In the genomic region with DNA sequence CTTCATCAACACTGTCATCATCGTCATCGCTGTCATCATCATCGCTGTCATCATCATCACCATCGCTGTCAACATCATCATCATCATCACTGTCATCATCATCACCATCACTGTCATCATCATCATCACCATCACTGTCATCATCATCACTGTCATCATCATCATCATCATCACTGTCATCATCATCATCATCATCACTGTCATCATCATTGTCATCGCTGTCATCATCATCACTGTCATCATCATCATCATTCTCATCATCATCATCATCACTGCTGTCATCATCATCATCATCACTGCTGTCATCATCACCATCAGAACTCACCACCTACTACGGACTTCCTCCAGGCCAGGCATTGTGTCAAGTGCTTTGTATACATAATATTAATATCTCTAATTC, we compare ENCODE assay signal across 29 cellular contexts.
"Had no signal": no experiment of that assay in that cellular context is flagged by ENCODE, and none has a peak within 500 bp of the region (broad histone marks: within the 10 kb centered on the region; RNA-seq: fewer than 3 reads in every experiment).

No MANE protein-coding gene starts in this region.

- H3K27me3 ChIP-seq: brain microvascular endothelial cell had no signal

- H3K36me3 ChIP-seq: brain microvascular endothelial cell had no signal

- H3K27me3 Mint-ChIP-seq: activated CD4-positive, alpha-beta T cell treated with anti-CD3 and anti-CD28 coated beads, Interleukin-2, amount 10 ng/mL, durations not matched to agents 24 days and 14 days; dendritic cell treated with granulocyte-macrophage colony-stimulating factor and Interleukin-4, amounts not matched to agents 40 ng/mL and 50 ng/mL, for 4 days had no signal

- FAIRE-seq: astrocyte, frontal cortex had no signal

- H3K4me1 Mint-ChIP-seq: activated CD4-positive, alpha-beta T cell treated with anti-CD3 and anti-CD28 coated beads for 36 hours; activated CD4-positive, alpha-beta T cell treated with anti-CD3 and anti-CD28 coated beads, Interleukin-2, amount 10 ng/mL, durations not matched to agents 24 days and 14 days; activated T-helper 17 cell treated with anti-CD3 and anti-CD28 coated beads, Interleukin-2, amount 50 U/mL, for 72 hours; central memory CD8-positive, alpha-beta T cell; endodermal cell had no signal

- H3K36me3 Mint-ChIP-seq: activated naive CD8-positive, alpha-beta T cell had no signal

- H3K4me3 ChIP-seq: coronary artery, dorsolateral prefrontal cortex had no signal

- DNase-seq: activated CD4-positive, alpha-beta T cell treated with anti-CD3 and anti-CD28 coated beads for 36 hours; activated CD4-positive, alpha-beta T cell treated with anti-CD3 and anti-CD28 coated beads, Interleukin-2, amount 10 ng/mL, durations not matched to agents 24 days and 14 days; activated CD4-positive, alpha-beta T cell treated with anti-CD3 and anti-CD28 coated beads, Interleukin-2, amount 50 U/mL, for 4 hours; activated CD4-positive, CD25-positive, alpha-beta regulatory T cell; activated CD4-positive, CD25-positive, alpha-beta regulatory T cell treated with anti-CD3 and anti-CD28 coated beads, Interleukin-2, amount 50 U/mL, for 72 hours; activated CD8-positive, alpha-beta memory T cell treated with anti-CD3 and anti-CD28 coated beads for 24 hours; activated CD8-positive, alpha-beta T cell treated with anti-CD3 and anti-CD28 coated beads for 36 hours; activated effector memory CD4-positive, alpha-beta T cell treated with Interleukin-2 at 50 U/mL for 16 hours; activated gamma-delta T cell treated with Interleukin-2 at 50 U/mL for 16 hours; activated naive CD4-positive, alpha-beta T cell treated with anti-CD3 and anti-CD28 coated beads, Interleukin-2, amount 50 U/mL, for 16 hours; activated naive CD4-positive, alpha-beta T cell treated with Interleukin-2 at 50 U/mL for 16 hours; activated T-cell treated with anti-CD3 and anti-CD28 coated beads, Interleukin-2, amount 50 U/mL, for 4 hours; amniotic stem cell; anterior cingulate cortex; brain microvascular endothelial cell; dorsolateral prefrontal cortex; effector memory CD4-positive, alpha-beta T cell; endodermal cell; foreskin fibroblast; head of caudate nucleus; T-helper 2 cell had no signal

- H3K27ac Mint-ChIP-seq: activated CD4-positive, alpha-beta T cell treated with anti-CD3 and anti-CD28 coated beads for 36 hours; activated CD4-positive, alpha-beta T cell treated with anti-CD3 and anti-CD28 coated beads, Interleukin-2, amount 10 ng/mL, durations not matched to agents 24 days and 14 days; activated CD8-positive, alpha-beta T cell treated with anti-CD3 and anti-CD28 coated beads for 36 hours; activated naive CD8-positive, alpha-beta T cell; activated T-helper 17 cell treated with anti-CD3 and anti-CD28 coated beads, Interleukin-2, amount 50 U/mL, for 72 hours; dendritic cell treated with granulocyte-macrophage colony-stimulating factor and Interleukin-4, amounts not matched to agents 40 ng/mL and 50 ng/mL, for 4 days; endodermal cell had no signal

- H3K27ac ChIP-seq: brain microvascular endothelial cell, coronary artery, dorsolateral prefrontal cortex had no signal

- ATAC-seq: activated CD4-positive, alpha-beta T cell treated with anti-CD3 and anti-CD28 coated beads for 36 hours; activated CD8-positive, alpha-beta T cell treated with anti-CD3 and anti-CD28 coated beads for 36 hours; activated T-cell treated with anti-CD3 and anti-CD28 coated beads, Interleukin-2, amount 50 U/mL, for 4 hours; activated T-helper 17 cell treated with anti-CD3 and anti-CD28 coated beads, Interleukin-2, amount 50 U/mL, for 72 hours; esophagus mucosa had no signal

- H3K9me3 Mint-ChIP-seq: activated CD4-positive, alpha-beta T cell treated with anti-CD3 and anti-CD28 coated beads, Interleukin-2, amount 10 ng/mL, durations not matched to agents 24 days and 14 days; activated T-cell treated with anti-CD3 and anti-CD28 coated beads, Interleukin-2, amount 50 U/mL, for 4 hours; activated T-helper 17 cell treated with anti-CD3 and anti-CD28 coated beads, Interleukin-2, amount 50 U/mL, for 72 hours; central memory CD8-positive, alpha-beta T cell; dendritic cell treated with granulocyte-macrophage colony-stimulating factor and Interleukin-4, amounts not matched to agents 40 ng/mL and 50 ng/mL, for 4 days; endodermal cell had no signal

- H3K4me3 Mint-ChIP-seq: activated CD4-positive, alpha-beta T cell treated with anti-CD3 and anti-CD28 coated beads for 36 hours; activated CD4-positive, alpha-beta T cell treated with anti-CD3 and anti-CD28 coated beads, Interleukin-2, amount 10 ng/mL, durations not matched to agents 24 days and 14 days; activated CD8-positive, alpha-beta T cell treated with anti-CD3 and anti-CD28 coated beads for 36 hours; activated naive CD8-positive, alpha-beta T cell; activated T-cell treated with anti-CD3 and anti-CD28 coated beads, Interleukin-2, amount 50 U/mL, for 4 hours; activated T-helper 17 cell treated with anti-CD3 and anti-CD28 coated beads, Interleukin-2, amount 50 U/mL, for 72 hours; central memory CD8-positive, alpha-beta T cell; dendritic cell treated with granulocyte-macrophage colony-stimulating factor and Interleukin-4, amounts not matched to agents 40 ng/mL and 50 ng/mL, for 4 days; endodermal cell had no signal
